In genomic region chr18:79396431-79397287, GRCh38 we compare ENCODE assay signal across 8 cellular contexts. TPM values are rescaled to one million over a fixed set of nuclear protein-coding genes. Genes with fewer than 3 reads are reported as not detected.
DNase-seq lines count a peak whose midpoint lies in the region; ATAC-seq and TF ChIP-seq lines count a peak whose summit lies in the region.

No MANE protein-coding gene starts in this region.

- ATAC-seq in upper lobe of left lung (ENCODE audit: low FRiP score in 2 of 2) (no peak), HG02798 (IDR thresholded peaks at IDR 0.05; ENCODE audit: poor library complexity, unreplicated experiment) (no peak)

- no peak for TF ChIP-seq EP300 in upper lobe of left lung (IDR thresholded peaks at IDR 0.05)

- TF ChIP-seq CTCF in upper lobe of left lung (IDR thresholded peaks at IDR 0.05): peak in 1 of 6 experiments; percentile 10

- H3K27me3 ChIP-seq in CD4-positive, alpha-beta memory T cell (ENCODE audit: insufficient read depth, low read length): no peaks in the 10 kb centered on the region
- H3K27me3 ChIP-seq in H7 (ENCODE audit: control insufficient read depth, insufficient read depth, low read length): peaks cover 63% of the 10 kb centered on the region
- H3K27me3 ChIP-seq in upper lobe of left lung: peaks cover 0 to 21% (median 7%) of the 10 kb centered on the region in 4 donors

- peak overlapping the region; percentile 42 to 54 for H3K4me3 ChIP-seq in CD4-positive, alpha-beta memory T cell (ENCODE audit: low read length in 2 of 2)
- H3K4me3 ChIP-seq in H7 (ENCODE audit: insufficient read depth, low read depth, low read length) (peak overlapping the region; percentile 49), SK-N-MC (peak overlapping the region; percentile 78), mesodermal cell (ENCODE audit: extremely low read depth, insufficient read depth, low read length, poor library complexity, severe bottlenecking) (peak overlapping the region; percentile 66), upper lobe of left lung (peak overlapping the region; percentile 16 to 74 (median 60))

- CTCF ChIA-PET in CD4-positive, alpha-beta memory T cell (lab: Charles Lee; ENCODE audit: partially characterized antibody): interaction anchor here (1.1 to 4.7 kb wide), 8 partner anchors 8 to 132 kb away, joined by 3 to 32 read pairs (median 8); no protein-coding TSS in a partner anchor

- peaks cover 22 to 59% (median 31%) of the 10 kb centered on the region in 4 donors for H3K4me1 Mint-ChIP-seq in CD4-positive, alpha-beta memory T cell

- no peak for TF ChIP-seq POLR2A in upper lobe of left lung (IDR thresholded peaks at IDR 0.05)

- H3K36me3 Mint-ChIP-seq in CD4-positive, alpha-beta memory T cell: peaks cover 0 to 21% of the 10 kb centered on the region in 2 donors

- no peaks in the 10 kb centered on the region for H3K36me3 ChIP-seq in CD4-positive, alpha-beta memory T cell (ENCODE audit: insufficient read depth, low read length)
- H3K36me3 ChIP-seq in H7 (replicated peaks; ENCODE audit: control insufficient read depth, insufficient read depth, low read length) (no peaks in the 10 kb centered on the region), SK-N-MC (ENCODE audit: insufficient read depth, low read length) (no peaks in the 10 kb centered on the region), mesodermal cell (ENCODE audit: control insufficient read depth, insufficient read depth, low read length) (peaks cover 7% of the 10 kb centered on the region), upper lobe of left lung (no peaks in the 10 kb centered on the region)

- peaks cover 50% of the 10 kb centered on the region for H3K4me1 ChIP-seq in CD4-positive, alpha-beta memory T cell (ENCODE audit: insufficient read depth, low read length)
- H3K4me1 ChIP-seq in mesodermal cell (ENCODE audit: control insufficient read depth, insufficient read depth, low read length, poor library complexity, severe bottlenecking) (peaks cover 20% of the 10 kb centered on the region), upper lobe of left lung (peaks cover 26 to 74% (median 52%) of the 10 kb centered on the region in 4 donors)

- no peaks in the 10 kb centered on the region for H3K9me3 Mint-ChIP-seq in CD4-positive, alpha-beta memory T cell

- peak in 2 of 5 donors; percentile 40 to 49 for DNase-seq in CD4-positive, alpha-beta memory T cell
- DNase-seq in H7: peak; percentile 89
- DNase-seq in SK-N-MC (ENCODE audit: low read depth, low spot score): no peak
- DNase-seq in dermis blood vessel endothelial cell: peak; percentile 72
- peak in 1 of 2 donors; percentile 91 for DNase-seq in upper lobe of left lung
- no peak for DNase-seq in mucosa of gallbladder (ENCODE audit: low spot score)

- no peaks in the 10 kb centered on the region for H3K9me3 ChIP-seq in CD4-positive, alpha-beta memory T cell (ENCODE audit: control insufficient read depth in 1 of 2, low read length in 2 of 2)
- H3K9me3 ChIP-seq in SK-N-MC (ENCODE audit: low read depth, low read length): no peaks in the 10 kb centered on the region
- H3K9me3 ChIP-seq in mesodermal cell (ENCODE audit: control insufficient read depth, low read length): no peaks in the 10 kb centered on the region
- no peaks in the 10 kb centered on the region for H3K9me3 ChIP-seq in upper lobe of left lung

- 1% methylated on average over 34 to 39 of the region's 69 CpGs for WGBS in mesodermal cell (ENCODE audit: insufficient coverage in 2 of 2), 2 experiments
- 18 to 62% methylated on average over 9 to 55 of the region's 69 CpGs for WGBS in upper lobe of left lung, 2 donors

- peak overlapping the region; percentile 42 to 97 (median 63) for H3K27ac Mint-ChIP-seq in CD4-positive, alpha-beta memory T cell

- peak overlapping the region; percentile 46 for H3K27ac ChIP-seq in CD4-positive, alpha-beta memory T cell (ENCODE audit: low read depth, low read length)
- no peak overlapping the region for H3K27ac ChIP-seq in SK-N-MC
- no peak overlapping the region for H3K27ac ChIP-seq in mesodermal cell (ENCODE audit: low read depth, low read length, severe bottlenecking)
- peak overlapping the region; percentile 52 to 89 (median 82) for H3K27ac ChIP-seq in upper lobe of left lung

- peak overlapping the region; percentile 67 to 96 (median 82) for H3K4me3 Mint-ChIP-seq in CD4-positive, alpha-beta memory T cell

- intact Hi-C loops in CD4-positive, alpha-beta memory T cell (cut with micrococcal nuclease): loop anchor here (1.0 to 10.0 kb wide), 3 partner anchors 127 to 708 kb away; partner anchors contain the start of genes ADNP2 and CTDP1

- POLR2A ChIA-PET in CD4-positive, alpha-beta memory T cell (lab: Charles Lee; ENCODE audit: partially characterized antibody): interaction anchor here (0.6 to 17.0 kb wide), 13 partner anchors 8 to 248 kb away, joined by 3 to 173 read pairs (median 4); no protein-coding TSS in a partner anchor

- peak overlapping the region; percentile 49 for H3K9ac ChIP-seq in SK-N-MC (ENCODE audit: insufficient read length)

- H3K27me3 Mint-ChIP-seq in CD4-positive, alpha-beta memory T cell: peaks cover 0 to 6% of the 10 kb centered on the region in 2 donors

RNA-seq across cellular contexts. Expression of gene NFATC1, which starts 0.9 kb away (rescaled TPM):
- total RNA-seq in CD4-positive, alpha-beta memory T cell: 10 to 100 TPM; 64.3 to 69.6 TPM
- 10 to 100 TPM; 15.3 to 45.5 TPM for polyA plus RNA-seq in CD4-positive, alpha-beta memory T cell
- total RNA-seq in H7 (2014; rRNA removed; shearing (Covaris generic)): 14.1 and 14.5 TPM in 2 replicates
- total RNA-seq in dermis blood vessel endothelial cell (17.0 and 19.3 TPM in 2 replicates), upper lobe of left lung (10 to 100 TPM; 13.6 to 39.5 (median 20.3) TPM), mucosa of gallbladder (7.4 TPM)
- polyA plus RNA-seq in mesodermal cell (2013, experiment 1 of 2): 55.8 TPM
- 44.4 TPM for polyA plus RNA-seq in mesodermal cell (2013, experiment 2 of 2)

Comparison
In these comparisons a context has a peak if more than half of its experiments do, and no peak if none do; other contexts are left out.
1. DNase-seq: peak in H7 (single experiment) and dermis blood vessel endothelial cell (single experiment); none in SK-N-MC (single experiment) and mucosa of gallbladder (single experiment).
2. H3K27ac ChIP-seq: peak in CD4-positive, alpha-beta memory T cell (single experiment) and upper lobe of left lung (4 of 4); none in SK-N-MC (single experiment) and mesodermal cell (single experiment).
3. Peak in every context shown above with its lines, with median percentiles within 50 percentile points of each other: H3K4me3 ChIP-seq.